9 cellular contexts compared by ENCODE assay signal in the genomic region with DNA sequence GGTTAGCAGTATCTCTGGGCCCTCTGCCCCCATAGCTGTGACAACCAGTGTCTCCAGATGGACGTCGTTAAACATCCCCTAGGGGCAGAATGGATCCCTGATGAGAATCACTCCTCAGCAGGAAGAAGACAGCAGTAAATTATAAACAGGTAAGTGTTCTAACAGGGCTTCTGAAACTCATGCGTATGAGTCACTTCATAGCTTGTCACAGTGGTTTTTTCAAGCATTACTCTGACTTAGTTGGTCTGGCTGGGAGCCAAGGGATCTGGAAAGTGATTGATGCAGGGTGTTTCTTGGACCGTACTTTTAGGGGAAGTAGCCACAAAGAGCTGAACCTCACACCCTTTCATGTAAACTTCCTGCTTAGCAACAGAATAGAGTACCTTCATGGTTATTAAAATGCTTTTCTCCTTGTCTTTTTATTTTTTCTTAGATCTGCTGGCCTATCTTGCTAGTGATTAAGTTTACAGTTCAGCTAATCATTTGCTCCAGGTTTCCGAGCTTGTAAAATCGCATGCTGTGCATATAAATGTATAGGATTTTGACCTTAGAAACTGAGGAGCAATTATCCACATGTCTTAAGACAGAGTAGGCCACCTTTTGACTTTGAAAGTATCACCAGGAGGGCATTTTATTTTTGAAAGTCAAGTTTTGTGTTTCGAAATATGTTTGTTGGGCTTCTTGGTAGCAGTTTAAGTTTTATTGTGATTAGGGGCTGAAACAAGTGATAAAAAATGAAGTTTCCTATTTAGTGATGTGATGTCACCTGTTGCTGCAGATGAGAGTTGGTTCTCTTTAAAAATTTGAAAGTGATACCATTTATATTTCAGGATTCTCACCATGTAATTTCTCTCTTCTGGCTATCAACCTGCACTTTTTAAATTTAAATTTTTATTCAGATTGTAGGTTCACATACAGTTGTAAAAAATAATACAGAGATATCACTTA.
DNase-seq lines count a peak whose midpoint lies in the region; ATAC-seq, FAIRE-seq and TF ChIP-seq lines count a peak whose summit lies in the region.
"Had no signal": no experiment of that assay in that cellular context is flagged by ENCODE, and none has a peak within 500 bp of the region (broad histone marks: within the 10 kb centered on the region; RNA-seq: fewer than 3 reads in every experiment).

No MANE protein-coding gene starts in this region.

- peaks cover 5% of the 10 kb centered on the region for H3F3A ChIP-seq in PC-9 (ENCODE audit: insufficient read depth, low read depth)

- H3K4me1 ChIP-seq in PC-9 (replicated peaks; ENCODE audit: insufficient read depth) = peaks cover 17% of the 10 kb centered on the region
- H3K4me1 ChIP-seq in body of pancreas = peaks cover 19% of the 10 kb centered on the region

- no peak for TF ChIP-seq POLR2A in body of pancreas (IDR thresholded peaks at IDR 0.05)

- DNase-seq in DMS53 treated with DMSO at 0.1 percent for 48 hours (lab: John Stamatoyannopoulos, UW; ENCODE audit: unreplicated experiment) (peak; percentile 12), GM19239 (ENCODE audit: insufficient read length, low spot score) (peak; percentile 61), PC-9 (peak; percentile 74 to 91), body of pancreas (peak; percentile 45 to 79 (median 72)), left colon (peak; percentile 83 to 88), middle frontal gyrus (ENCODE audit: extremely low spot score, low spot score) (no peak)
- DNase-seq in stimulated activated CD8-positive, alpha-beta memory T cell treated with anti-CD3 and anti-CD28 coated beads, Interleukin-15, amount 100 ng/mL, for 48 hours (ENCODE audit: low read depth in 2 of 2) = peak; percentile 14 to 37

- no peaks in the 10 kb centered on the region for H3K36me3 ChIP-seq in PC-9 (ENCODE audit: low read depth)
- no peaks in the 10 kb centered on the region for H3K36me3 ChIP-seq in body of pancreas (replicated peaks in 1 of 2; ENCODE audit: insufficient read depth in 1 of 2, low read depth in 2 of 2)
- H3K36me3 ChIP-seq: upper lobe of left lung had no signal

- peak; percentile 97 for FAIRE-seq in GM19239 (lab: Jason Lieb, UNC)

- no peaks in the 10 kb centered on the region for H3K27me3 ChIP-seq in PC-9 (ENCODE audit: insufficient read depth, low read depth)
- no peaks in the 10 kb centered on the region for H3K27me3 ChIP-seq in body of pancreas
- H3K27me3 ChIP-seq: upper lobe of left lung had no signal

- intact Hi-C loops in PC-9 (cut with micrococcal nuclease; ENCODE audit: unreplicated experiment) = loop anchor here (5.0 kb wide), 1 partner anchor 72 kb away; no protein-coding TSS in a partner anchor
- intact Hi-C loops in body of pancreas (cut with DNase I) = no loop called here
- intact Hi-C loops in left colon (cut with DNase I, micrococcal nuclease) = no loop called here

- H3K79me2 ChIP-seq in PC-9 (ENCODE audit: low read depth) = no peaks in the 10 kb centered on the region

- 43 to 52% methylated on average over 7 of the region's 7 CpGs for WGBS in body of pancreas, 2 donors

- no peak overlapping the region for H3K4me3 ChIP-seq in PC-9
- H3K4me3 ChIP-seq in body of pancreas = no peak overlapping the region
- H3K4me3 ChIP-seq: upper lobe of left lung had no signal

- TF ChIP-seq CTCF in PC-9 (conservative IDR thresholded peaks at IDR 0.05) = no peak
- peak in 1 of 7 experiments; percentile 1 for TF ChIP-seq CTCF in body of pancreas (IDR thresholded peaks at IDR 0.05)

- H3K27ac ChIP-seq in PC-9 (peak overlapping the region; percentile 38), body of pancreas (peak overlapping the region; percentile 29 to 47 (median 34))

- no peak overlapping the region for H2AFZ ChIP-seq in PC-9

- CTCF ChIA-PET in PC-9 (lab: Charles Lee) = no interaction called here

- H3K4me2 ChIP-seq in PC-9 = peak overlapping the region; percentile 40

- ATAC-seq in HG03108 (IDR thresholded peaks at IDR 0.05; ENCODE audit: unreplicated experiment) (peak; percentile 98), body of pancreas (peak; percentile 64), left colon (peak; percentile 91)

- no peaks in the 10 kb centered on the region for H3K9me2 ChIP-seq in PC-9 (ENCODE audit: insufficient read depth)

- no peaks in the 10 kb centered on the region for H4K20me1 ChIP-seq in PC-9 (ENCODE audit: insufficient read depth)

- BruUV-seq in PC-9 (replicated peaks; lab: Mats Ljungman, UMichigan) = no TSS peak

- no peaks in the 10 kb centered on the region for H3K9me3 ChIP-seq in PC-9 (ENCODE audit: insufficient read depth, low read depth)
- no peaks in the 10 kb centered on the region for H3K9me3 ChIP-seq in body of pancreas
- H3K9me3 ChIP-seq: upper lobe of left lung had no signal

- POLR2A ChIA-PET in PC-9 (lab: Charles Lee; ENCODE audit: unreplicated experiment) = interaction anchor here (0.6 kb wide), 5 partner anchors 19 to 323 kb away, joined by 4 to 13 read pairs (median 7); no protein-coding TSS in a partner anchor
